ENCODE assay signal across 2 cellular contexts in the genomic region with DNA sequence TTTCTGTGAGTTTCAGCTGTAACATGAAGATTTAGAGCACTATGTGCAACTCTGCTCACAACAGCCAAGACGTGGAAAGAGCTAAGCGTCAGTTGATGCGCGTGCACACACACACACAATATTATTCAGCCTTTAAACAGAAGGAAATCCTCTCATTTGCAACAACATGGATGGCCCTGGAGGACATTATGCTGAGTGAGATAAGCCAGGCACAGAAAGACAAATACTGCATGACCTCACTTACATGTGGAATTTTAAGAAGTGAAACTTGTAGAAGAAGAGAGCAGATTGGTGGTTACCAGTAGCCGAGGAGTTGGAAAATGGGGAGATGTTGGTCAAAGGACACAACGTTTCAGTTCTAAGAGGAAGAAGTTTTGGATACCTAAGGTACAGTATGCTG.
TF ChIP-seq lines count a peak whose summit lies in the region.

No MANE protein-coding gene starts in this region.

TF ChIP-seq in IMR-90, 13 proteins besides CTCF, POLR2A, EP300 and RAD21 (continued from another document):
- TF ChIP-seq FOS (IDR thresholded peaks at IDR 0.05; ENCODE audit: low read depth, low read length): no peak
- TF ChIP-seq BHLHE40 (IDR thresholded peaks at IDR 0.05; ENCODE audit: low read depth, low read length): no peak
- no peak for TF ChIP-seq SMC3 (IDR thresholded peaks at IDR 0.05; ENCODE audit: low read depth, low read length)
- TF ChIP-seq, protein P1, sequence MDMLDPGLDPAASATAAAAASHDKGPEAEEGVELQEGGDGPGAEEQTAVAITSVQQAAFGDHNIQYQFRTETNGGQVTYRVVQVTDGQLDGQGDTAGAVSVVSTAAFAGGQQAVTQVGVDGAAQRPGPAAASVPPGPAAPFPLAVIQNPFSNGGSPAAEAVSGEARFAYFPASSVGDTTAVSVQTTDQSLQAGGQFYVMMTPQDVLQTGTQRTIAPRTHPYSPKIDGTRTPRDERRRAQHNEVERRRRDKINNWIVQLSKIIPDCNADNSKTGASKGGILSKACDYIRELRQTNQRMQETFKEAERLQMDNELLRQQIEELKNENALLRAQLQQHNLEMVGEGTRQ (IDR thresholded peaks at IDR 0.05; ENCODE audit: low read depth, low read length): no peak
- TF ChIP-seq MAZ (IDR thresholded peaks at IDR 0.05; ENCODE audit: borderline replicate concordance, low read depth, low read length): no peak
- TF ChIP-seq RCOR1 (IDR thresholded peaks at IDR 0.05; ENCODE audit: insufficient replicate concordance, low read length): no peak
- TF ChIP-seq, protein P2, sequence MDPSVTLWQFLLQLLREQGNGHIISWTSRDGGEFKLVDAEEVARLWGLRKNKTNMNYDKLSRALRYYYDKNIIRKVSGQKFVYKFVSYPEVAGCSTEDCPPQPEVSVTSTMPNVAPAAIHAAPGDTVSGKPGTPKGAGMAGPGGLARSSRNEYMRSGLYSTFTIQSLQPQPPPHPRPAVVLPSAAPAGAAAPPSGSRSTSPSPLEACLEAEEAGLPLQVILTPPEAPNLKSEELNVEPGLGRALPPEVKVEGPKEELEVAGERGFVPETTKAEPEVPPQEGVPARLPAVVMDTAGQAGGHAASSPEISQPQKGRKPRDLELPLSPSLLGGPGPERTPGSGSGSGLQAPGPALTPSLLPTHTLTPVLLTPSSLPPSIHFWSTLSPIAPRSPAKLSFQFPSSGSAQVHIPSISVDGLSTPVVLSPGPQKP (IDR thresholded peaks at IDR 0.05; ENCODE audit: borderline replicate concordance, low read depth, low read length): no peak
- TF ChIP-seq NFE2L2 (IDR thresholded peaks at IDR 0.05; ENCODE audit: low read depth, low read length): no peak
- no peak for TF ChIP-seq MAFK (IDR thresholded peaks at IDR 0.05; ENCODE audit: low read depth, low read length)
- TF ChIP-seq CEBPB (IDR thresholded peaks at IDR 0.05; ENCODE audit: low read depth, low read length): no peak
- TF ChIP-seq MXI1 (IDR thresholded peaks at IDR 0.05; ENCODE audit: borderline replicate concordance, low read depth, low read length): no peak
TF ChIP-seq in IMR-90: peak in this region for 0.

TF ChIP-seq in SK-N-SH, 30 proteins besides CTCF, POLR2A, EP300 and RAD21 (continued from another document):
- TF ChIP-seq FOSL2 (IDR thresholded peaks at IDR 0.05; ENCODE audit: borderline replicate concordance, low read depth) (no peak), MEF2A (IDR thresholded peaks at IDR 0.05; ENCODE audit: borderline replicate concordance, low read depth) (no peak), SIN3A (IDR thresholded peaks at IDR 0.05; ENCODE audit: borderline replicate concordance, low read depth, low read length) (no peak), TAF1 (IDR thresholded peaks at IDR 0.05; ENCODE audit: borderline replicate concordance, low read depth, low read length) (no peak), POLR2AphosphoS5 (IDR thresholded peaks at IDR 0.05; ENCODE audit: low read depth, low read length) (no peak), MXI1 (IDR thresholded peaks at IDR 0.05; ENCODE audit: low read depth, low read length) (no peak), TEAD4 (IDR thresholded peaks at IDR 0.05; ENCODE audit: borderline replicate concordance, insufficient read depth) (no peak), NFIC (IDR thresholded peaks at IDR 0.05; ENCODE audit: borderline replicate concordance) (no peak), NRF1 (IDR thresholded peaks at IDR 0.05; ENCODE audit: low read depth, low read length) (no peak), JUND (IDR thresholded peaks at IDR 0.05) (no peak), RFX5 (IDR thresholded peaks at IDR 0.05; ENCODE audit: low read length) (no peak)
- TF ChIP-seq, protein P3, sequence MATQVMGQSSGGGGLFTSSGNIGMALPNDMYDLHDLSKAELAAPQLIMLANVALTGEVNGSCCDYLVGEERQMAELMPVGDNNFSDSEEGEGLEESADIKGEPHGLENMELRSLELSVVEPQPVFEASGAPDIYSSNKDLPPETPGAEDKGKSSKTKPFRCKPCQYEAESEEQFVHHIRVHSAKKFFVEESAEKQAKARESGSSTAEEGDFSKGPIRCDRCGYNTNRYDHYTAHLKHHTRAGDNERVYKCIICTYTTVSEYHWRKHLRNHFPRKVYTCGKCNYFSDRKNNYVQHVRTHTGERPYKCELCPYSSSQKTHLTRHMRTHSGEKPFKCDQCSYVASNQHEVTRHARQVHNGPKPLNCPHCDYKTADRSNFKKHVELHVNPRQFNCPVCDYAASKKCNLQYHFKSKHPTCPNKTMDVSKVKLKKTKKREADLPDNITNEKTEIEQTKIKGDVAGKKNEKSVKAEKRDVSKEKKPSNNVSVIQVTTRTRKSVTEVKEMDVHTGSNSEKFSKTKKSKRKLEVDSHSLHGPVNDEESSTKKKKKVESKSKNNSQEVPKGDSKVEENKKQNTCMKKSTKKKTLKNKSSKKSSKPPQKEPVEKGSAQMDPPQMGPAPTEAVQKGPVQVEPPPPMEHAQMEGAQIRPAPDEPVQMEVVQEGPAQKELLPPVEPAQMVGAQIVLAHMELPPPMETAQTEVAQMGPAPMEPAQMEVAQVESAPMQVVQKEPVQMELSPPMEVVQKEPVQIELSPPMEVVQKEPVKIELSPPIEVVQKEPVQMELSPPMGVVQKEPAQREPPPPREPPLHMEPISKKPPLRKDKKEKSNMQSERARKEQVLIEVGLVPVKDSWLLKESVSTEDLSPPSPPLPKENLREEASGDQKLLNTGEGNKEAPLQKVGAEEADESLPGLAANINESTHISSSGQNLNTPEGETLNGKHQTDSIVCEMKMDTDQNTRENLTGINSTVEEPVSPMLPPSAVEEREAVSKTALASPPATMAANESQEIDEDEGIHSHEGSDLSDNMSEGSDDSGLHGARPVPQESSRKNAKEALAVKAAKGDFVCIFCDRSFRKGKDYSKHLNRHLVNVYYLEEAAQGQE (IDR thresholded peaks at IDR 0.05; ENCODE audit: low read depth, low read length): no peak
- TF ChIP-seq, protein P4, sequence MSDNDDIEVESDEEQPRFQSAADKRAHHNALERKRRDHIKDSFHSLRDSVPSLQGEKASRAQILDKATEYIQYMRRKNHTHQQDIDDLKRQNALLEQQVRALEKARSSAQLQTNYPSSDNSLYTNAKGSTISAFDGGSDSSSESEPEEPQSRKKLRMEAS (IDR thresholded peaks at IDR 0.05; ENCODE audit: low read depth): no peak
- TF ChIP-seq, protein P5, sequence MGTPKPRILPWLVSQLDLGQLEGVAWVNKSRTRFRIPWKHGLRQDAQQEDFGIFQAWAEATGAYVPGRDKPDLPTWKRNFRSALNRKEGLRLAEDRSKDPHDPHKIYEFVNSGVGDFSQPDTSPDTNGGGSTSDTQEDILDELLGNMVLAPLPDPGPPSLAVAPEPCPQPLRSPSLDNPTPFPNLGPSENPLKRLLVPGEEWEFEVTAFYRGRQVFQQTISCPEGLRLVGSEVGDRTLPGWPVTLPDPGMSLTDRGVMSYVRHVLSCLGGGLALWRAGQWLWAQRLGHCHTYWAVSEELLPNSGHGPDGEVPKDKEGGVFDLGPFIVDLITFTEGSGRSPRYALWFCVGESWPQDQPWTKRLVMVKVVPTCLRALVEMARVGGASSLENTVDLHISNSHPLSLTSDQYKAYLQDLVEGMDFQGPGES (IDR thresholded peaks at IDR 0.05; ENCODE audit: low read depth, low read length): no peak
